ENCODE assay signal across 7 cellular contexts in the genomic region with DNA sequence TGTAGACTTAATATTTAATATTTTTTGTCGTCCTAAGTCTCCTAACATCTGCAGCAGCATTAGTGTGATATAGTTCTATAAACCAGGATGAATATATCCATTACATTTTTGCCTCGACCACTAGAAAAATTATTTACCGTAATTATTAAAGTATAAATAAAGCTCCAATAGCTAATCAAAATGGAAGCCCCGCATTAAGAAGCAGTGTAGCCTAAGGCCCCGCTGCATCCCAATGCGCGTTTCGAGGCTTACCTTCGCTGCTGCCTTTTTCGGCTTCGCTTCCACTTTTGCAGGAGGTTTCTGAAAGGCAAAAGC. TPM values are rescaled to one million over a fixed set of nuclear protein-coding genes. Genes with fewer than 3 reads are reported as not detected.
A peak's percentile ranks its signal among the peaks of the same experiment; 100 is the strongest.
DNase-seq lines count a peak whose midpoint lies in the region; ATAC-seq lines count a peak whose summit lies in the region.

No MANE protein-coding gene starts in this region.

- peaks cover 34% of the 10 kb centered on the region for H4K20me1 ChIP-seq in Karpas-422 (ENCODE audit: insufficient read depth, low read depth, low read length)

- H3K9me3 Mint-ChIP-seq in central memory CD8-positive, alpha-beta T cell: no peaks in the 10 kb centered on the region

- peaks cover 32% of the 10 kb centered on the region for H3K4me1 Mint-ChIP-seq in central memory CD8-positive, alpha-beta T cell

- H3K4me2 ChIP-seq in Karpas-422 (ENCODE audit: low read depth, low read length, poor library complexity, severe bottlenecking): peak overlapping the region; percentile 90

- no peaks in the 10 kb centered on the region for H3K9me2 ChIP-seq in Karpas-422 (replicated peaks; ENCODE audit: insufficient read depth, low read length)

- H3K4me3 Mint-ChIP-seq in central memory CD8-positive, alpha-beta T cell: peak overlapping the region; percentile 85

- H3K36me3 Mint-ChIP-seq in central memory CD8-positive, alpha-beta T cell (ENCODE audit: insufficient read depth): peaks cover 46% of the 10 kb centered on the region

- peak; percentile 10 for ATAC-seq in GM19438 (IDR thresholded peaks at IDR 0.05; ENCODE audit: low read depth, unreplicated experiment)
- peak; percentile 13 for ATAC-seq in central memory CD8-positive, alpha-beta T cell (replicated peaks; ENCODE audit: extremely low read depth, poor library complexity, severe bottlenecking)
- no peak for ATAC-seq in GM18858 (IDR thresholded peaks at IDR 0.05; ENCODE audit: unreplicated experiment)
- no peak for ATAC-seq in HG02884 (IDR thresholded peaks at IDR 0.05; ENCODE audit: unreplicated experiment)
- ATAC-seq in GM19395 (IDR thresholded peaks at IDR 0.05; ENCODE audit: unreplicated experiment): no peak

- no peaks in the 10 kb centered on the region for H3K27me3 Mint-ChIP-seq in central memory CD8-positive, alpha-beta T cell

- H3K4me3 ChIP-seq in Karpas-422 (ENCODE audit: low read length) (peak overlapping the region; percentile 98), muscle layer of colon (ENCODE audit: low read depth in 1 of 2, low read length in 2 of 2) (peak overlapping the region; percentile 63 to 91)

- H3K9ac ChIP-seq in Karpas-422 (ENCODE audit: low read length) (peak overlapping the region; percentile 98), muscle layer of colon (ENCODE audit: low read length) (peak overlapping the region; percentile 79)

- peaks cover 43% of the 10 kb centered on the region for H3K4me1 ChIP-seq in Karpas-422 (ENCODE audit: low read length)
- H3K4me1 ChIP-seq in muscle layer of colon (ENCODE audit: insufficient read depth, low read length): peaks cover 23% of the 10 kb centered on the region

- H3K79me2 ChIP-seq in Karpas-422 (ENCODE audit: low read length): peaks cover 40% of the 10 kb centered on the region

- no peak overlapping the region for H2AFZ ChIP-seq in Karpas-422 (ENCODE audit: low read length)

- H3K27me3 ChIP-seq in Karpas-422 (ENCODE audit: low read length): no peaks in the 10 kb centered on the region
- H3K27me3 ChIP-seq in muscle layer of colon (ENCODE audit: control insufficient read depth in 1 of 2, insufficient read depth in 2 of 2, low read length in 2 of 2): no peaks in the 10 kb centered on the region

- peak; percentile 78 for DNase-seq in Karpas-422
- no peak for DNase-seq in central memory CD8-positive, alpha-beta T cell (ENCODE audit: low spot score in 2 of 2)

- peak overlapping the region; percentile 87 for H3K27ac Mint-ChIP-seq in central memory CD8-positive, alpha-beta T cell (ENCODE audit: low read depth)

- H3K36me3 ChIP-seq in Karpas-422 (ENCODE audit: insufficient read depth, low read length): peaks cover 52% of the 10 kb centered on the region
- peaks cover 16% of the 10 kb centered on the region for H3K36me3 ChIP-seq in muscle layer of colon (ENCODE audit: insufficient read depth, low read length)

- peak overlapping the region; percentile 94 for H3K27ac ChIP-seq in Karpas-422 (ENCODE audit: low read length)
- peak overlapping the region; percentile 88 for H3K27ac ChIP-seq in muscle layer of colon (ENCODE audit: low read depth, low read length)

- H3K9me3 ChIP-seq in Karpas-422 (ENCODE audit: low read length) (no peaks in the 10 kb centered on the region), muscle layer of colon (ENCODE audit: low read length) (no peaks in the 10 kb centered on the region)

RNA-seq across cellular contexts. Expression of a gene that starts 0.9 kb away (rescaled TPM):
- 430 and 561 TPM in 2 replicates for total RNA-seq in Karpas-422 (2014; rRNA removed; shearing (Covaris generic); ENCODE audit: low replicate concordance)

RNA-seq across cellular contexts. Expression of a gene that starts 34.6 kb away (rescaled TPM):
- total RNA-seq in Karpas-422 (2014; rRNA removed; shearing (Covaris generic); ENCODE audit: low replicate concordance): 78.1 and 141 TPM in 2 replicates

Comparison
In these comparisons a context has a peak if more than half of its experiments do, and no peak if none do; other contexts are left out.
1. ATAC-seq: peak in GM19438 (single experiment) and central memory CD8-positive, alpha-beta T cell (single experiment); none in GM18858 (single experiment), HG02884 (single experiment) and GM19395 (single experiment).